Comparison of ENCODE assay signal across 20 cellular contexts in genomic region chr6:112941613-112942012, GRCh38.
A peak's percentile ranks its signal among the peaks of the same experiment; 100 is the strongest.
DNase-seq lines count a peak whose midpoint lies in the region; TF ChIP-seq lines count a peak whose summit lies in the region.
"Had no signal": no experiment of that assay in that cellular context is flagged by ENCODE, and none has a peak within 500 bp of the region (broad histone marks: within the 10 kb centered on the region; RNA-seq: fewer than 3 reads in every experiment).

No MANE protein-coding gene starts in this region.

- H3K4me1 Mint-ChIP-seq in nephron (peaks cover 21% of the 10 kb centered on the region), glutamatergic neuron (ENCODE audit: low read depth, unreplicated experiment) (no peaks in the 10 kb centered on the region)
- H3K4me1 Mint-ChIP-seq: B cell; CD4-positive, CD25-positive, alpha-beta regulatory T cell had no signal

- no peaks in the 10 kb centered on the region for H3K9me2 ChIP-seq in Karpas-422 (replicated peaks; ENCODE audit: insufficient read depth, low read length)

- H3K4me3 Mint-ChIP-seq in nephron (no peak overlapping the region), glutamatergic neuron (ENCODE audit: unreplicated experiment) (no peak overlapping the region)
- H3K4me3 Mint-ChIP-seq: B cell; CD4-positive, CD25-positive, alpha-beta regulatory T cell; CD8-positive, alpha-beta T cell; H9 had no signal

- peak; percentile 16 for DNase-seq in amniotic epithelial cell (ENCODE audit: low read depth)
- DNase-seq in fibroblast of peridontal ligament (ENCODE audit: extremely low read depth) = peak; percentile 75
- DNase-seq in smooth muscle cell (lab: John Stamatoyannopoulos, UW; ENCODE audit: unreplicated experiment) = no peak
- DNase-seq in Karpas-422 = no peak
- DNase-seq in RPMI8226 = no peak
- DNase-seq in glutamatergic neuron = no peak
- DNase-seq in DMS153 (lab: John Stamatoyannopoulos, UW) = no peak
- DNase-seq: Caco-2; CD4-positive, CD25-positive, alpha-beta regulatory T cell; CD8-positive, alpha-beta T cell; DMS79; EL; GDM1; GM23248; H9 had no signal

- peaks cover 7% of the 10 kb centered on the region for H3K36me3 ChIP-seq in smooth muscle cell (ENCODE audit: low read depth)
- no peaks in the 10 kb centered on the region for H3K36me3 ChIP-seq in Karpas-422 (ENCODE audit: insufficient read depth, low read length)
- H3K36me3 ChIP-seq: BLaER1 had no signal

- no peaks in the 10 kb centered on the region for H3K9me3 Mint-ChIP-seq in nephron
- no peaks in the 10 kb centered on the region for H3K9me3 Mint-ChIP-seq in glutamatergic neuron (ENCODE audit: unreplicated experiment)
- H3K9me3 Mint-ChIP-seq: CD8-positive, alpha-beta T cell; H9 had no signal

- H2AFZ ChIP-seq in smooth muscle cell (ENCODE audit: low read depth) (peak overlapping the region; percentile 71), Karpas-422 (ENCODE audit: low read length) (no peak overlapping the region)
- H2AFZ ChIP-seq: GM23248 had no signal

- no peak for TF ChIP-seq CTCF in nephron (IDR thresholded peaks at IDR 0.05; ENCODE audit: unreplicated experiment in 3 of 3)
- no peak for TF ChIP-seq CTCF in smooth muscle cell (IDR thresholded peaks at IDR 0.05; ENCODE audit: borderline replicate concordance, insufficient read depth, poor library complexity, severe bottlenecking)
- TF ChIP-seq CTCF in glutamatergic neuron (IDR thresholded peaks at IDR 0.05; ENCODE audit: partially characterized antibody, unreplicated experiment) = no peak

- H3K4me3 ChIP-seq in smooth muscle cell = no peak overlapping the region
- H3K4me3 ChIP-seq in Karpas-422 (ENCODE audit: low read length) = no peak overlapping the region
- H3K4me3 ChIP-seq: BLaER1, GM12878, GM23248 had no signal

- H3K27ac ChIP-seq in smooth muscle cell (ENCODE audit: low read depth) = peak overlapping the region; percentile 50
- no peak overlapping the region for H3K27ac ChIP-seq in Karpas-422 (ENCODE audit: low read length)
- H3K27ac ChIP-seq: BLaER1, C4-2B, GM23248 had no signal

- H4K20me1 ChIP-seq in smooth muscle cell (ENCODE audit: low read depth) = no peaks in the 10 kb centered on the region
- H4K20me1 ChIP-seq in Karpas-422 (ENCODE audit: insufficient read depth, low read depth, low read length) = no peaks in the 10 kb centered on the region
- H4K20me1 ChIP-seq: BLaER1 had no signal

- peak overlapping the region in 2 of 3 experiments; percentile 15 to 32 for H3K27ac Mint-ChIP-seq in nephron
- no peak overlapping the region for H3K27ac Mint-ChIP-seq in glutamatergic neuron (ENCODE audit: unreplicated experiment)
- H3K27ac Mint-ChIP-seq: B cell; CD4-positive, CD25-positive, alpha-beta regulatory T cell; CD8-positive, alpha-beta T cell; H9 had no signal

- no peaks in the 10 kb centered on the region for H3K79me2 ChIP-seq in smooth muscle cell (ENCODE audit: low read depth)
- no peaks in the 10 kb centered on the region for H3K79me2 ChIP-seq in Karpas-422 (ENCODE audit: low read length)

- H3K27me3 Mint-ChIP-seq in nephron (ENCODE audit: low read depth) = no peaks in the 10 kb centered on the region
- no peaks in the 10 kb centered on the region for H3K27me3 Mint-ChIP-seq in glutamatergic neuron (ENCODE audit: unreplicated experiment)
- H3K27me3 Mint-ChIP-seq: B cell; CD4-positive, CD25-positive, alpha-beta regulatory T cell had no signal

- H3K36me3 Mint-ChIP-seq in nephron (ENCODE audit: low read depth) (no peaks in the 10 kb centered on the region), glutamatergic neuron (ENCODE audit: unreplicated experiment) (no peaks in the 10 kb centered on the region)
- H3K36me3 Mint-ChIP-seq: CD4-positive, CD25-positive, alpha-beta regulatory T cell; CD8-positive, alpha-beta T cell had no signal

- no peaks in the 10 kb centered on the region for H3K9me3 ChIP-seq in smooth muscle cell (replicated peaks; ENCODE audit: low read depth)
- H3K9me3 ChIP-seq in Karpas-422 (ENCODE audit: low read length) = no peaks in the 10 kb centered on the region
- H3K9me3 ChIP-seq: BLaER1, Caco-2 had no signal

- H3K4me1 ChIP-seq in smooth muscle cell (ENCODE audit: low read depth) (peaks cover 9% of the 10 kb centered on the region), Karpas-422 (ENCODE audit: low read length) (no peaks in the 10 kb centered on the region)
- H3K4me1 ChIP-seq: BLaER1, Caco-2 had no signal

- peak overlapping the region; percentile 72 for H3K4me2 ChIP-seq in smooth muscle cell
- no peak overlapping the region for H3K4me2 ChIP-seq in Karpas-422 (ENCODE audit: low read depth, low read length, poor library complexity, severe bottlenecking)
- H3K4me2 ChIP-seq: BLaER1 had no signal

- H3F3A ChIP-seq in smooth muscle cell (ENCODE audit: low read depth) = no peaks in the 10 kb centered on the region

- H3K9ac ChIP-seq in smooth muscle cell (ENCODE audit: low read depth) = no peak overlapping the region
- H3K9ac ChIP-seq in Karpas-422 (ENCODE audit: low read length) = no peak overlapping the region
- H3K9ac ChIP-seq: BLaER1, GM23248 had no signal

- no peaks in the 10 kb centered on the region for H3K27me3 ChIP-seq in smooth muscle cell (ENCODE audit: low read depth)
- H3K27me3 ChIP-seq in Karpas-422 (ENCODE audit: low read length) = no peaks in the 10 kb centered on the region
- H3K27me3 ChIP-seq: BLaER1 had no signal

Comparison
In these comparisons a context has a peak if more than half of its experiments do, and no peak if none do; other contexts are left out.
1. DNase-seq: peak in amniotic epithelial cell (single experiment) and fibroblast of peridontal ligament (single experiment); none in smooth muscle cell (single experiment), Karpas-422 (single experiment), RPMI8226 (single experiment), glutamatergic neuron (single experiment) and DMS153 (single experiment).